Comparison of ENCODE assay signal across 8 cellular contexts in the genomic region with DNA sequence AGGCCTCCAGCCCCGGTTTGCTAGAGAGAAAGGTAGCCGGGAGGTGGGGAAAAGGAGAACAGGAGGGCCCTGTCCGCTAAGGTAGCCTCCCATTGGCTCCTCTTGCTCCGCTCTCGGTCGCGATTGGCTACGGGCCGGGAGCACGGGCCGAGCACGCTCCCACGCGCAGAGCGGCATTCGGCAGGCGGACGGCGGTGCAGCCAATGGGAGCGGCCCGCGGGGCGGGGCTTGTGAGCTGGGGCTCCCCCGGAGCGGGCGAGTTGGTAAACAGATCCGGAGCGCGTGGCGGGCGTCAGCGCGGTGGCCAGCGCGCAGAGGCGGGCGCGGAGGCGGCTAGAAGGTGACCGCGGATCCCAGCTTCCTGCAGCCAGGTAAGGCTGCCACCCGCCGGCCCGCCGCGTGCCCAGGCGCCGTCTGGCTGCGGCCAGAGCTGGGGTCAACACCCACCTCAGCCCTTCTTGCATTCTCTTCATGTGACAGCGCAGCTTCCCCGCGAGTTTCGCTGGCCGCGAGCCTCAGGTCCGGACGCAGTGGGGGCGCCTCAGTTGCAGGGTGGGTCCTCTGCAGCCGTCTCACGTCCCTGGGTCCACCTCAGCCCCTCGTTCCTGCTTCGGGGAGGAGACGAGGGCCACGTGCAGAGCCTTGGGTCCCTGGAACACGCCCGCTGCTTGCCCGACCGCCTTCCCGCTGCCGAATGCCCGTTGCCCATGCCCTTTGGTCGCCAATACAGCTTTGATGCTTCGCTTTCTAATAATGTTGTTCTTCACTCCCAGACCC. TPM values are rescaled to one million over a fixed set of nuclear protein-coding genes. Genes with fewer than 3 reads are reported as not detected.
DNase-seq lines count a peak whose midpoint lies in the region; ATAC-seq lines count a peak whose summit lies in the region.

COQ8A (plus strand) TSS at position 266 of the 777 bp plus-strand sequence. CDS start 21,092 bp downstream, outside the sequence.

- peak; percentile 91 for ATAC-seq in naive thymus-derived CD8-positive, alpha-beta T cell
- peak; percentile 94 to 95 for ATAC-seq in stimulated activated naive B cell treated with anti-CD40 and anti-IgM and Interleukin-4, amounts not matched to agents 10 μg/mL and 1 μg/mL and 100 μg/mL, for 72 hours (replicated peaks)

- H3K4me1 ChIP-seq in HAP-1, result peaks cover 8% of the 10 kb centered on the region

- H3K27me3 ChIP-seq in HAP-1 (ENCODE audit: low read depth), result no peaks in the 10 kb centered on the region
- no peaks in the 10 kb centered on the region for H3K27me3 ChIP-seq in MG63

- peak within 1 kb of the TSS; percentile 87 to 96 (median 91) for H3K4me3 Mint-ChIP-seq in naive thymus-derived CD8-positive, alpha-beta T cell
- peak within 1 kb of the TSS; percentile 91 to 94 for H3K4me3 Mint-ChIP-seq in stimulated activated naive B cell treated with anti-CD40 and anti-IgM and Interleukin-4, amounts not matched to agents 10 μg/mL and 1 μg/mL and 100 μg/mL, for 72 hours

- DNase-seq in Daoy (ENCODE audit: low read depth), result peak; percentile 99
- peak; percentile 99 to 100 for DNase-seq in HAP-1 (ENCODE audit: low spot score in 2 of 2)
- DNase-seq in MG63, result peak; percentile 100
- peak; percentile 97 for DNase-seq in SHP77 treated with DMSO at 0.1 percent for 48 hours (lab: John Stamatoyannopoulos, UW)
- peak; percentile 99 for DNase-seq in activated effector memory CD4-positive, alpha-beta T cell treated with Interleukin-2 at 50 U/mL for 16 hours
- peak; percentile 99 for DNase-seq in fibroblast of peridontal ligament (ENCODE audit: extremely low read depth)
- peak; percentile 92 to 100 (median 99) for DNase-seq in naive thymus-derived CD8-positive, alpha-beta T cell
- DNase-seq in stimulated activated naive B cell treated with anti-CD40 and anti-IgM and Interleukin-4, amounts not matched to agents 10 μg/mL and 1 μg/mL and 100 μg/mL, for 72 hours, result peak; percentile 99

- H3K27me3 Mint-ChIP-seq in naive thymus-derived CD8-positive, alpha-beta T cell, result no peaks in the 10 kb centered on the region
- H3K27me3 Mint-ChIP-seq in stimulated activated naive B cell treated with anti-CD40 and anti-IgM and Interleukin-4, amounts not matched to agents 10 μg/mL and 1 μg/mL and 100 μg/mL, for 72 hours, result no peaks in the 10 kb centered on the region

- no peaks in the 10 kb centered on the region for H3K36me3 ChIP-seq in HAP-1 (replicated peaks)
- no peaks in the 10 kb centered on the region for H3K36me3 ChIP-seq in MG63

- peaks cover 4 to 10% (median 4%) of the 10 kb centered on the region in 3 donors for H3K36me3 Mint-ChIP-seq in naive thymus-derived CD8-positive, alpha-beta T cell
- H3K36me3 Mint-ChIP-seq in stimulated activated naive B cell treated with anti-CD40 and anti-IgM and Interleukin-4, amounts not matched to agents 10 μg/mL and 1 μg/mL and 100 μg/mL, for 72 hours, result peaks cover 6 to 10% of the 10 kb centered on the region in 2 donors

- peaks cover 34 to 66% (median 59%) of the 10 kb centered on the region in 4 donors for H3K4me1 Mint-ChIP-seq in naive thymus-derived CD8-positive, alpha-beta T cell
- H3K4me1 Mint-ChIP-seq in stimulated activated naive B cell treated with anti-CD40 and anti-IgM and Interleukin-4, amounts not matched to agents 10 μg/mL and 1 μg/mL and 100 μg/mL, for 72 hours, result peaks cover 49 to 63% of the 10 kb centered on the region in 2 donors

- H3K4me3 ChIP-seq in HAP-1 (peak within 1 kb of the TSS; percentile 51), MG63 (peak within 1 kb of the TSS; percentile 75)

- in situ Hi-C loops in HAP-1 (cut with MboI; ENCODE audit: low sequenced_read_pairs), result no loop called here

- H3K27ac Mint-ChIP-seq in naive thymus-derived CD8-positive, alpha-beta T cell, result peak within 1 kb of the TSS; percentile 95 to 98 (median 98)
- H3K27ac Mint-ChIP-seq in stimulated activated naive B cell treated with anti-CD40 and anti-IgM and Interleukin-4, amounts not matched to agents 10 μg/mL and 1 μg/mL and 100 μg/mL, for 72 hours, result peak within 1 kb of the TSS; percentile 99

- H3K9me3 Mint-ChIP-seq in naive thymus-derived CD8-positive, alpha-beta T cell, result peaks cover 3 to 7% (median 5%) of the 10 kb centered on the region in 9 donors
- H3K9me3 Mint-ChIP-seq in stimulated activated naive B cell treated with anti-CD40 and anti-IgM and Interleukin-4, amounts not matched to agents 10 μg/mL and 1 μg/mL and 100 μg/mL, for 72 hours, result peaks cover 4% of the 10 kb centered on the region in 2 donors

- POLR2A ChIA-PET in naive thymus-derived CD8-positive, alpha-beta T cell (lab: Charles Lee), result interaction anchor here (0.8 to 4.9 kb wide), 13 partner anchors 10 to 1513 kb away, joined by 3 to 54 read pairs (median 3); partner anchors contain the start of genes H3-3A, LBR, LIN9 and PARP1

- H3K9me3 ChIP-seq in HAP-1, result peaks cover 3% of the 10 kb centered on the region; the same call in 1 of the 2 replicates
- H3K9me3 ChIP-seq in MG63, result no peaks in the 10 kb centered on the region; the same call in 1 of the 2 replicates

RNA-seq across cellular contexts. Expression of gene COQ8A, which starts in this region (rescaled TPM):
- total RNA-seq in Daoy (2014; rRNA removed; shearing (Covaris generic)), result 15.5 and 21.3 TPM in 2 replicates
- 7.4 and 14.8 TPM in 2 replicates for total RNA-seq in MG63 (2014; rRNA removed; shearing (Covaris generic); ENCODE audit: low replicate concordance)
- total RNA-seq in naive thymus-derived CD8-positive, alpha-beta T cell, result 10 to 100 TPM; 77.9 to 78.6 TPM
- polyA plus RNA-seq in naive thymus-derived CD8-positive, alpha-beta T cell, result 10 to 100 TPM; 37.7 to 74.2 (median 63.8) TPM

Comparison
In these comparisons a context has a peak if more than half of its experiments do, and no peak if none do; other contexts are left out.
1. Peak in every context shown above with its lines: DNase-seq, ATAC-seq and H3K4me3 ChIP-seq.